Comparison of ENCODE assay signal across 29 cellular contexts in genomic region chr5:170570492-170570891, GRCh38.
DNase-seq lines count a peak whose midpoint lies in the region; ATAC-seq, FAIRE-seq and TF ChIP-seq lines count a peak whose summit lies in the region.
"Had no signal": no experiment of that assay in that cellular context is flagged by ENCODE, and none has a peak within 500 bp of the region (broad histone marks: within the 10 kb centered on the region; RNA-seq: fewer than 3 reads in every experiment).

No MANE protein-coding gene starts in this region.

- H3K4me1 ChIP-seq in A549 (peaks cover 26% of the 10 kb centered on the region), right cardiac atrium (ENCODE audit: control insufficient read depth, insufficient read depth, low read length) (no peaks in the 10 kb centered on the region)
- H3K4me1 ChIP-seq: colonic mucosa, heart left ventricle, tibial artery had no signal

- H3K4me2 ChIP-seq in A549: peak overlapping the region; percentile 70; the same call in 1 of the 3 replicates

- ATAC-seq in A549: no peak
- no peak for ATAC-seq in HG03521 (IDR thresholded peaks at IDR 0.05; ENCODE audit: unreplicated experiment)
- no peak for ATAC-seq in right cardiac atrium
- ATAC-seq: activated CD8-positive, alpha-beta memory T cell treated with anti-CD3 and anti-CD28 coated beads, Interleukin-2, amount 10 ng/mL, durations not matched to agents 7 days and 5 days; heart left ventricle; mucosa of descending colon; T-cell had no signal

- peak overlapping the region in 1 of 2 experiments; percentile 73; a peak in 3 of 6 replicates for H3K27ac ChIP-seq in A549
- no peak overlapping the region for H3K27ac ChIP-seq in right cardiac atrium (ENCODE audit: low read length)
- H3K27ac ChIP-seq: colonic mucosa, heart left ventricle, ovary, skin epidermis, tibial artery had no signal

- CTCF ChIA-PET in A549 (lab: Yijun Ruan, JAX): interaction anchor here (0.8 to 1.2 kb wide), 8 partner anchors 11 to 345 kb away, joined by 3 to 5 read pairs (median 3); no protein-coding TSS in a partner anchor

- TF ChIP-seq RAD21 in A549 (conservative IDR thresholded peaks at IDR 0.05 in 1 of 2, IDR thresholded peaks at IDR 0.05 in 1 of 2) (no peak), Ishikawa (IDR thresholded peaks at IDR 0.05; ENCODE audit: low read depth) (no peak)

- intact Hi-C loops in right cardiac atrium (cut with DNase I): no loop called here

- POLR2A ChIA-PET in A549 (lab: Yijun Ruan, JAX): no interaction called here

- WGBS in A549 (ENCODE audit: missing lambda C conversion rate): 58% methylated on average over 8 of the region's 8 CpGs
- WGBS in right cardiac atrium: 44% methylated on average over 8 of the region's 8 CpGs

- no peak for TF ChIP-seq POLR2A in A549 (IDR thresholded peaks at IDR 0.05; ENCODE audit: low read length)
- no peak for TF ChIP-seq POLR2A in erythroblast (IDR thresholded peaks at IDR 0.05; ENCODE audit: low read length)

- H3K9me3 ChIP-seq in A549 (0 out of 3 replicates have a peak, but pooled peaks cover 2% of the 10 kb centered on the region), right cardiac atrium (ENCODE audit: control insufficient read depth, low read length) (no peaks in the 10 kb centered on the region)
- H3K9me3 ChIP-seq: colonic mucosa, heart left ventricle, MG63, mucosa of descending colon, ovary, tibial artery had no signal

- no peaks in the 10 kb centered on the region for H3K27me3 ChIP-seq in right cardiac atrium (ENCODE audit: control insufficient read depth, insufficient read depth)
- H3K27me3 ChIP-seq: colonic mucosa, MG63, ovary had no signal

- TF ChIP-seq EP300 in A549 (IDR thresholded peaks at IDR 0.05) (no peak), Ishikawa (IDR thresholded peaks at IDR 0.05; ENCODE audit: borderline replicate concordance) (peak; percentile 54; the same call in 1 of the 2 replicates)

- TF ChIP-seq CTCF in A549 (IDR thresholded peaks at IDR 0.05): no peak

- no peak for DNase-seq in A549 (ENCODE audit: low read depth in 1 of 2, low spot score in 1 of 2)
- peak; percentile 79 for DNase-seq in NCI-H2227 (lab: John Stamatoyannopoulos, UW; ENCODE audit: unreplicated experiment)
- peak; percentile 32 for DNase-seq in astrocyte of the hippocampus (ENCODE audit: low read depth, low spot score)
- DNase-seq in NCI-H774 (lab: John Stamatoyannopoulos, UW): no peak
- DNase-seq in erythroblast (lab: John Stamatoyannopoulos, UW): no peak
- DNase-seq in right cardiac atrium: no peak
- DNase-seq: activated B cell treated with CpG ODN at 0.5 μM for 24 hours; activated CD8-positive, alpha-beta memory T cell treated with anti-CD3 and anti-CD28 coated beads, Interleukin-2, amount 10 ng/mL, durations not matched to agents 7 days and 5 days; activated naive CD4-positive, alpha-beta T cell treated with anti-CD3 and anti-CD28 coated beads, Interleukin-2, amount 10 ng/mL, durations not matched to agents 7 days and 5 days; AML-193; CD4-positive, alpha-beta T cell; colonic mucosa; effector memory CD4-positive, alpha-beta T cell; heart left ventricle; KG1; MG63; mucosa of descending colon; NCI-H1436 treated with DMSO at 0.1 percent for 48 hours; ovary; SIG-M5; T-cell; tibial artery had no signal

- FAIRE-seq in A549 (lab: Jason Lieb, UNC): no peak
- FAIRE-seq: A204.1, G401.6, H54 had no signal

- H3K4me3 ChIP-seq in A549 (no peak overlapping the region), right cardiac atrium (ENCODE audit: low read length) (no peak overlapping the region)
- H3K4me3 ChIP-seq: colonic mucosa, heart left ventricle, lung, MG63, mucosa of descending colon, ovary, skin epidermis, tibial artery had no signal

TF ChIP-seq in A549, 52 proteins besides CTCF, POLR2A, EP300 and RAD21:
- no peak for TF ChIP-seq RNF2 (IDR thresholded peaks at IDR 0.05; ENCODE audit: borderline replicate concordance, low read depth)
- TF ChIP-seq FOSL2 (IDR thresholded peaks at IDR 0.05): no peak
- TF ChIP-seq FOSL2 (CRISPR knock-in tag; IDR thresholded peaks at IDR 0.05): no peak
- no peak for TF ChIP-seq HOXB13 (CRISPR knock-in tag; IDR thresholded peaks at IDR 0.05; ENCODE audit: low read depth)
- TF ChIP-seq BHLHE40 (IDR thresholded peaks at IDR 0.05; ENCODE audit: low read depth, low read length): no peak
- TF ChIP-seq ZSCAN20 (CRISPR knock-in tag; IDR thresholded peaks at IDR 0.05): no peak
- TF ChIP-seq CBX8 (IDR thresholded peaks at IDR 0.05): no peak
- no peak for TF ChIP-seq ELK1 (IDR thresholded peaks at IDR 0.05; ENCODE audit: low read depth, low read length)
- no peak for TF ChIP-seq RCOR1 (IDR thresholded peaks at IDR 0.05; ENCODE audit: low read depth, low read length)
- no peak for TF ChIP-seq SREBF2 (IDR thresholded peaks at IDR 0.05)

TF ChIP-seq in Ishikawa, 13 proteins besides CTCF, POLR2A, EP300 and RAD21:
- TF ChIP-seq NFIC (IDR thresholded peaks at IDR 0.05): peak; percentile 79
- TF ChIP-seq MAX (IDR thresholded peaks at IDR 0.05): no peak
- no peak for TF ChIP-seq USF1 (IDR thresholded peaks at IDR 0.05)
- TF ChIP-seq TCF12 (IDR thresholded peaks at IDR 0.05; ENCODE audit: low read depth): peak; percentile 36; the same call in 1 of the 2 replicates

Comparison
In these comparisons a context has a peak if more than half of its experiments do, and no peak if none do; other contexts are left out.
1. DNase-seq: peak in NCI-H2227 (single experiment) and astrocyte of the hippocampus (single experiment); none in A549 (0 of 2), NCI-H774 (single experiment), erythroblast (0 of 2) and right cardiac atrium (0 of 3).